13 cellular contexts compared by ENCODE assay signal in the genomic region with DNA sequence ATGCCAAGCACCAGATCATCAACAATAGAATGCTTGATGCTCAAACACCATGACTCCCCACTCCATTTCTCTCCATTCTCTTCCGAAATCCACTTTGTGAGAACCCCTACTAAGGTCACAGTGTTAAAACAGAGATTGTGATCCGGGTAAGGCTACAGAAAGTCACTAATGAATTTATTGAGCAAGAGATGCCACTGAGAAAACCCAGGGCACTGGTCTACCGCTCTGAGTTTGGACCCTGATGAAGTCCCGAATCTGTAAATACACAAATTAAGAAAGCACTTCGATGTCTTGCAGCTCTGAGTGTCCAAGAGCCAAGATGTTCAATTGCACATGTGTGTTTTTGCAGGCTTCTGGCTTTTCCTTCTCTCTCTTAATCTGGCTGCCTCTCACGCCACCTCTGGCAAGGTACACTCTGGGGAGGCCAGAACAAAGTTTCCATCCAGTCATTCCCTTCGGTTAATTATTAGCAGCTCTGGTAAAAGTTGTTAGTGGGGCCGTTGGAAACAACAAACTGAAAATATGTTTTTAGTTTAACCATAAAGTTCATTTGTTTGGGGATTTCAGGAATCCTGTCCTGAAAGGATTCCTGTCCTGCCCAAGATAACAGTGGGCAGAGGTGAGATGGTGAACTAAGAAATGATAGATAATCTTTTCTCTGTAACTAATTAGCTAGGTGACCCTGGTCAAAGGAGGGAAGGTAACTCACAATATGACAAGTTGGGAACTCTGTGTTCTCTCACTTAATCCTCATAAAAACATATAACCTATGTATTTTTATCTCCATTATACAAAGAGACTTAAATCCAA.
DNase-seq lines count a peak whose midpoint lies in the region; ATAC-seq and TF ChIP-seq lines count a peak whose summit lies in the region.
"Had no signal": no experiment of that assay in that cellular context is flagged by ENCODE, and none has a peak within 500 bp of the region (broad histone marks: within the 10 kb centered on the region; RNA-seq: fewer than 3 reads in every experiment).

No MANE protein-coding gene starts in this region.

- no TSS peak for BruUV-seq in mammary epithelial cell (replicated peaks; lab: Mats Ljungman, UMichigan)

- H4K20me1 ChIP-seq in mammary epithelial cell (ENCODE audit: insufficient read depth, low read length): no peaks in the 10 kb centered on the region

- H3K9me3 ChIP-seq in mammary epithelial cell (replicated peaks; ENCODE audit: insufficient read depth, low read length): no peaks in the 10 kb centered on the region
- no peaks in the 10 kb centered on the region for H3K9me3 ChIP-seq in heart right ventricle
- H3K9me3 ChIP-seq: HAP-1 had no signal

- H3K27me3 ChIP-seq in mammary epithelial cell (ENCODE audit: insufficient read depth, low read length): no peaks in the 10 kb centered on the region
- no peaks in the 10 kb centered on the region for H3K27me3 ChIP-seq in heart right ventricle

- H3K36me3 ChIP-seq in mammary epithelial cell (ENCODE audit: insufficient read depth, low read length) (no peaks in the 10 kb centered on the region), heart right ventricle (no peaks in the 10 kb centered on the region)
- H3K36me3 ChIP-seq: HAP-1 had no signal

- DNase-seq in mammary epithelial cell (no peak), osteocyte (ENCODE audit: extremely low spot score, unreplicated experiment) (no peak), heart right ventricle (no peak), NK-92 (lab: John Stamatoyannopoulos, UW; ENCODE audit: unreplicated experiment) (no peak)
- DNase-seq in activated CD4-positive, alpha-beta T cell treated with anti-CD3 and anti-CD28 coated beads for 48 hours: no peak
- DNase-seq in stimulated activated CD4-positive, alpha-beta T cell treated with anti-CD3 and anti-CD28 coated beads, Interleukin-4, amount 100 ng/mL, for 1 hour: no peak
- DNase-seq: activated CD4-positive, alpha-beta T cell treated with anti-CD3 and anti-CD28 coated beads, Interleukin-2, amount 50 U/mL, for 1 hour; posterior cingulate gyrus had no signal

- CTCF ChIA-PET in mammary epithelial cell (lab: Charles Lee; ENCODE audit: low non-redundant PET): no interaction called here

- no peaks in the 10 kb centered on the region for H3K79me2 ChIP-seq in mammary epithelial cell (ENCODE audit: insufficient read depth, low read length)

- H3K4me3 ChIP-seq in mammary epithelial cell (replicated peaks in 1 of 3; ENCODE audit: insufficient read depth in 1 of 3, low read depth in 2 of 3, low read length in 3 of 3) (no peak overlapping the region), heart right ventricle (no peak overlapping the region)
- H3K4me3 ChIP-seq: HAP-1 had no signal

- in situ Hi-C loops in mammary epithelial cell (cut with MboI; ENCODE audit: low sequenced_read_pairs in 2 of 2): no loop called here

- no peak overlapping the region for H3K4me3 Mint-ChIP-seq in osteocyte (ENCODE audit: unreplicated experiment)

- intact Hi-C loops in mammary epithelial cell (cut with micrococcal nuclease) (no loop called here), heart right ventricle (cut with DNase I) (no loop called here)

- peaks cover 10% of the 10 kb centered on the region for H3K9me3 Mint-ChIP-seq in osteocyte (ENCODE audit: unreplicated experiment)
- H3K9me3 Mint-ChIP-seq: activated naive CD4-positive, alpha-beta T cell treated with anti-CD3 and anti-CD28 coated beads, Interleukin-2, amount 50 U/mL, for 72 hours had no signal

- WGBS in mammary epithelial cell (ENCODE audit: low coverage, missing lambda C conversion rate): 69% methylated on average over 8 of the region's 8 CpGs
- 88% methylated on average over 8 of the region's 8 CpGs for WGBS in heart right ventricle, 2 donors

- no peaks in the 10 kb centered on the region for H3K27me3 Mint-ChIP-seq in osteocyte (ENCODE audit: unreplicated experiment)

- no peaks in the 10 kb centered on the region for H3K36me3 Mint-ChIP-seq in osteocyte (ENCODE audit: unreplicated experiment)

- ATAC-seq in GM18511 (IDR thresholded peaks at IDR 0.05; ENCODE audit: unreplicated experiment): peak; percentile 78
- ATAC-seq in HG02973 (IDR thresholded peaks at IDR 0.05; ENCODE audit: unreplicated experiment): peak; percentile 54
- ATAC-seq in heart right ventricle: no peak
- ATAC-seq: activated naive CD4-positive, alpha-beta T cell treated with anti-CD3 and anti-CD28 coated beads, Interleukin-2, amount 50 U/mL, for 72 hours had no signal

- H3K4me1 ChIP-seq in mammary epithelial cell (ENCODE audit: insufficient read depth, low read length): no peaks in the 10 kb centered on the region
- H3K4me1 ChIP-seq in heart right ventricle: peaks cover 1 to 43% (median 7%) of the 10 kb centered on the region in 9 donors

- H3K27ac ChIP-seq in mammary epithelial cell (ENCODE audit: insufficient read depth, low read depth, low read length) (no peak overlapping the region), heart right ventricle (peak overlapping the region in 1 of 10 donors; percentile 85)
- H3K27ac ChIP-seq: C4-2B had no signal

- TF ChIP-seq CTCF in mammary epithelial cell (conservative IDR thresholded peaks at IDR 0.05 in 1 of 2, IDR thresholded peaks at IDR 0.05 in 1 of 2; ENCODE audit: extremely low read depth in 1 of 2, insufficient read depth in 1 of 2, low read depth in 1 of 2, low read length in 2 of 2) (no peak), osteocyte (IDR thresholded peaks at IDR 0.05) (no peak), heart right ventricle (IDR thresholded peaks at IDR 0.05) (no peak)

- no peak overlapping the region for H3K9ac ChIP-seq in mammary epithelial cell (ENCODE audit: insufficient read depth, low read length)

- H3K4me1 Mint-ChIP-seq in osteocyte (ENCODE audit: unreplicated experiment): peaks cover 36% of the 10 kb centered on the region

- peak overlapping the region; percentile 58 for H3K27ac Mint-ChIP-seq in osteocyte (ENCODE audit: unreplicated experiment)
- H3K27ac Mint-ChIP-seq: activated naive CD4-positive, alpha-beta T cell treated with anti-CD3 and anti-CD28 coated beads, Interleukin-2, amount 50 U/mL, for 72 hours had no signal

- peak overlapping the region; percentile 44 for H2AFZ ChIP-seq in mammary epithelial cell (ENCODE audit: low read depth, low read length)

- dilution Hi-C loops in mammary epithelial cell (cut with HindIII; ENCODE audit: low sequenced_read_pairs): no loop called here

- H3K4me2 ChIP-seq in mammary epithelial cell (ENCODE audit: insufficient read depth, low read depth, low read length): no peak overlapping the region

Comparison
In these comparisons a context has a peak if more than half of its experiments do, and no peak if none do; other contexts are left out.
1. ATAC-seq: peak in GM18511 (single experiment) and HG02973 (single experiment); none in heart right ventricle (0 of 8).